ENCODE assay signal across 12 cellular contexts in the genomic region with DNA sequence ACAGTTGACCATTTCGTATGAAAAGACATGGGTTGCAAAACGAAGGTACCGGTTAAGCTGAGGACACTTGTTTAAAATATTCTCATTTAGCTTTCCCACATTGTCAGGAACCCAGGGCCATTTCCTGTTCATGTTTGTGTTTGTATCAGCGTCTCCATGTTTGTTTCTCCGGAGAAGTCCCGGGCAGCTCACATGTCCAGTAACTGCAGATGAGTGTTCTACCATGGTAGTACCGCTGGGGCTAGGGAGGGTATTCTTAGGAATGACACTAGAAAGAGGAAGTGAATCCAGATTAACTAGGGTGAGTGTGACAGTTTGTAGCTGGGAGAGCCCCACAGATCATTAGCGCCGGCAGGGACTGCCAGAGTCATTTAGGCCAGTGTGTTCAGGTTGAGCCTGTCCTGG. TPM values are rescaled to one million over a fixed set of nuclear protein-coding genes. Genes with fewer than 3 reads are reported as not detected.
DNase-seq lines count a peak whose midpoint lies in the region; ATAC-seq, FAIRE-seq and TF ChIP-seq lines count a peak whose summit lies in the region.
"Had no signal": no experiment of that assay in that cellular context is flagged by ENCODE, and none has a peak within 500 bp of the region (broad histone marks: within the 10 kb centered on the region; RNA-seq: fewer than 3 reads in every experiment).

No MANE protein-coding gene starts in this region.

- no peaks in the 10 kb centered on the region for H3K36me3 Mint-ChIP-seq in CD4-positive, alpha-beta T cell (ENCODE audit: low read depth)

- H3K4me3 ChIP-seq in small intestine (ENCODE audit: low read depth in 1 of 2, low read length in 2 of 2), result no peak overlapping the region

- WGBS in small intestine, 3 donors, result 55 to 66% (median 57%) methylated on average over 9 of the region's 9 CpGs

- no peaks in the 10 kb centered on the region for H3K36me3 ChIP-seq in small intestine (ENCODE audit: control insufficient read depth in 2 of 2, insufficient read depth in 2 of 2, low read length in 2 of 2)

- H3K4me1 Mint-ChIP-seq in CD4-positive, alpha-beta T cell (ENCODE audit: low read depth), result no peaks in the 10 kb centered on the region

- no peak for FAIRE-seq in small intestine (lab: Jason Lieb, UNC)
- FAIRE-seq: keratinocyte had no signal

- no peaks in the 10 kb centered on the region for H3K27me3 Mint-ChIP-seq in CD4-positive, alpha-beta T cell

- H3K27me3 ChIP-seq in small intestine (ENCODE audit: control insufficient read depth in 2 of 2, insufficient read depth in 2 of 2, low read length in 2 of 2), result no peaks in the 10 kb centered on the region
- H3K27me3 ChIP-seq in CD4-positive, alpha-beta T cell (ENCODE audit: control insufficient read depth, insufficient read depth, low read length), result no peaks in the 10 kb centered on the region

- CTCF ChIA-PET in CD4-positive, alpha-beta T cell (lab: Charles Lee), result no interaction called here

- POLR2A ChIA-PET in CD4-positive, alpha-beta T cell (lab: Charles Lee), result no interaction called here

- no peaks in the 10 kb centered on the region for H3K9me3 Mint-ChIP-seq in CD4-positive, alpha-beta T cell

- H3K4me1 ChIP-seq in small intestine (ENCODE audit: control insufficient read depth in 2 of 2, insufficient read depth in 1 of 2, low read depth in 1 of 2, low read length in 1 of 2), result peaks cover 2 to 9% of the 10 kb centered on the region in 2 donors

- peak; percentile 86 for ATAC-seq in HG03039 (IDR thresholded peaks at IDR 0.05; ENCODE audit: unreplicated experiment)
- no peak for ATAC-seq in CD4-positive, alpha-beta T cell (ENCODE audit: poor library complexity)

- intact Hi-C loops in CD4-positive, alpha-beta T cell (cut with DNase I, micrococcal nuclease), result no loop called here

- no peak for TF ChIP-seq CTCF in CD4-positive, alpha-beta T cell (IDR thresholded peaks at IDR 0.05)

- peak overlapping the region in 1 of 2 donors; percentile 79 for H3K27ac ChIP-seq in small intestine (ENCODE audit: low read depth in 1 of 2, low read length in 1 of 2)
- H3K27ac ChIP-seq in CD4-positive, alpha-beta T cell (ENCODE audit: low read depth, low read length), result no peak overlapping the region
- H3K27ac ChIP-seq: 22Rv1 had no signal

- H3K27ac Mint-ChIP-seq in CD4-positive, alpha-beta T cell, result no peak overlapping the region

- no peak overlapping the region for H3K4me3 Mint-ChIP-seq in CD4-positive, alpha-beta T cell

- no peaks in the 10 kb centered on the region for H3K9me3 ChIP-seq in small intestine (ENCODE audit: control insufficient read depth, low read depth)
- H3K9me3 ChIP-seq in CD4-positive, alpha-beta T cell (ENCODE audit: control insufficient read depth, low read length), result no peaks in the 10 kb centered on the region

- DNase-seq in SIG-M5 treated with dmso at 0.1 percent for 504 hours (lab: John Stamatoyannopoulos, UW; ENCODE audit: unreplicated experiment) (peak; percentile 76), SIG-M5 (lab: John Stamatoyannopoulos, UW) (no peak), RPMI8226 (peak; percentile 3), small intestine (peak; percentile 19), NCI-H524 treated with DMSO at 0.1 percent for 48 hours (lab: John Stamatoyannopoulos, UW) (no peak), dedifferentiated amniotic fluid mesenchymal stem cell (ENCODE audit: extremely low spot score) (no peak)
- no peak for DNase-seq in CD4-positive, alpha-beta T cell
- DNase-seq: retina; stimulated activated naive CD4-positive, alpha-beta T cell had no signal

RNA-seq across cellular contexts. Expression of a gene that starts 50.0 kb away (rescaled TPM):
- polyA plus RNA-seq in small intestine, result 10 to 100 TPM; 21.0 to 35.2 (median 28.4) TPM
- 100 to 1,000 TPM; 660 to 678 TPM for total RNA-seq in CD4-positive, alpha-beta T cell

Comparison
In these comparisons a context has a peak if more than half of its experiments do, and no peak if none do; other contexts are left out.
1. DNase-seq: peak in SIG-M5 treated with dmso at 0.1 percent for 504 hours (single experiment), RPMI8226 (single experiment) and small intestine (single experiment); none in SIG-M5 (single experiment), CD4-positive, alpha-beta T cell (0 of 10), NCI-H524 treated with DMSO at 0.1 percent for 48 hours (single experiment) and dedifferentiated amniotic fluid mesenchymal stem cell (single experiment).